ENCODE assay signal across 18 cellular contexts in genomic region chr16:56480776-56481467, GRCh38. TPM values are rescaled to one million over a fixed set of nuclear protein-coding genes. Genes with fewer than 3 reads are reported as not detected.
DNase-seq lines count a peak whose midpoint lies in the region; ATAC-seq and TF ChIP-seq lines count a peak whose summit lies in the region.
"Had no signal": no experiment of that assay in that cellular context is flagged by ENCODE, and none has a peak within 500 bp of the region (broad histone marks: within the 10 kb centered on the region; RNA-seq: fewer than 3 reads in every experiment).

No MANE protein-coding gene starts in this region.

- H3K9me3 Mint-ChIP-seq in CD14-positive monocyte: peaks cover 0 to 4% (median 4%) of the 10 kb centered on the region in 7 donors

- H3K4me2 ChIP-seq in IMR-90 (ENCODE audit: low read depth, low read length): no peak overlapping the region

- H4K5ac ChIP-seq in IMR-90 (ENCODE audit: low read depth, low read length): no peak overlapping the region

- H3K4me3 ChIP-seq in IMR-90 (ENCODE audit: insufficient read depth, low read depth, low read length): no peak overlapping the region
- H3K4me3 ChIP-seq in dorsolateral prefrontal cortex: no peak overlapping the region
- H3K4me3 ChIP-seq in retinal pigment epithelial cell (ENCODE audit: low read length): no peak overlapping the region
- H3K4me3 ChIP-seq: skin epidermis, tibial nerve had no signal

- H3K36me3 ChIP-seq in IMR-90 (ENCODE audit: control insufficient read depth, insufficient read depth, low read length): peaks cover 25% of the 10 kb centered on the region

- H3K9ac ChIP-seq in IMR-90 (ENCODE audit: low read depth, low read length): no peak overlapping the region

- no peak overlapping the region for H2BK5ac ChIP-seq in IMR-90 (ENCODE audit: low read depth, low read length, poor library complexity, severe bottlenecking)

- H3K9me1 ChIP-seq in IMR-90 (ENCODE audit: insufficient read depth, low read length): no peaks in the 10 kb centered on the region

- no peak for TF ChIP-seq RAD21 in IMR-90 (IDR thresholded peaks at IDR 0.05; ENCODE audit: low read length)

- H3K14ac ChIP-seq in IMR-90 (replicated peaks; ENCODE audit: low read depth, low read length): no peak overlapping the region

- H3K56ac ChIP-seq in IMR-90 (ENCODE audit: extremely low read depth, insufficient read depth, low read length): no peak overlapping the region

- ATAC-seq in IMR-90 (ENCODE audit: low read depth) (no peak), GM19452 (IDR thresholded peaks at IDR 0.05; ENCODE audit: unreplicated experiment) (no peak), GM21390 (IDR thresholded peaks at IDR 0.05; ENCODE audit: unreplicated experiment) (no peak)
- ATAC-seq: left lobe of liver had no signal

- peaks cover 2% of the 10 kb centered on the region for H3K4me1 Mint-ChIP-seq in CD14-positive monocyte

- TF ChIP-seq CTCF in IMR-90 (conservative IDR thresholded peaks at IDR 0.05; ENCODE audit: low read depth, low read length): no peak
- no peak for TF ChIP-seq CTCF in dorsolateral prefrontal cortex (IDR thresholded peaks at IDR 0.05 in 54 of 56, conservative IDR thresholded peaks at IDR 0.05 in 2 of 56; ENCODE audit: low read depth in 1 of 56, partially characterized antibody in 56 of 56)
- TF ChIP-seq CTCF in retinal pigment epithelial cell (conservative IDR thresholded peaks at IDR 0.05; ENCODE audit: low read depth, low read length): no peak
- TF ChIP-seq CTCF in CD14-positive monocyte (IDR thresholded peaks at IDR 0.05): no peak

- no peak overlapping the region for H4K8ac ChIP-seq in IMR-90 (ENCODE audit: low read depth in 2 of 2, low read length in 2 of 2)

- no peak overlapping the region for H2AFZ ChIP-seq in IMR-90 (replicated peaks; ENCODE audit: low read length, poor library complexity)

- H3K27ac Mint-ChIP-seq in CD14-positive monocyte: no peak overlapping the region

- no peak overlapping the region for H2BK20ac ChIP-seq in IMR-90 (ENCODE audit: low read depth, low read length)

- no TSS peak for BruUV-seq in IMR-90 (replicated peaks; lab: Mats Ljungman, UMichigan)

- no peak overlapping the region for H4K91ac ChIP-seq in IMR-90 (ENCODE audit: insufficient read depth, low read depth, low read length)

- H3K18ac ChIP-seq in IMR-90 (ENCODE audit: low read depth, low read length): no peak overlapping the region

- peaks cover 1% of the 10 kb centered on the region; the same call in 1 of the 2 replicates for H3K4me1 ChIP-seq in IMR-90 (ENCODE audit: control insufficient read depth, insufficient read depth, low read length)

- intact Hi-C loops in IMR-90 (cut with micrococcal nuclease): no loop called here
- intact Hi-C loops in dorsolateral prefrontal cortex (cut with DNase I): no loop called here
- intact Hi-C loops in CD14-positive monocyte (cut with micrococcal nuclease): no loop called here

- WGBS in IMR-90 (ENCODE audit: extremely low coverage in 2 of 2, insufficient read length in 1 of 2), 2 experiments: 92% methylated on average over 4 of the region's 7 CpGs; no CpG with 5 or more reads in 1 of the 2 experiments

- H2AK5ac ChIP-seq in IMR-90 (ENCODE audit: low read depth, low read length): no peak overlapping the region

- no peak overlapping the region for H3K4me3 Mint-ChIP-seq in CD14-positive monocyte

- H3K36me3 Mint-ChIP-seq in CD14-positive monocyte: peaks cover 60 to 67% of the 10 kb centered on the region in 2 donors

- H3K4ac ChIP-seq in IMR-90 (ENCODE audit: low read depth, low read length): no peak overlapping the region

- H2BK120ac ChIP-seq in IMR-90 (ENCODE audit: low read depth, low read length): no peak overlapping the region

- no peaks in the 10 kb centered on the region for H3K9me3 ChIP-seq in IMR-90 (ENCODE audit: control insufficient read depth, insufficient read depth, low read length)
- H3K9me3 ChIP-seq: tibial nerve had no signal

- H3K27me3 ChIP-seq in IMR-90 (ENCODE audit: control insufficient read depth, insufficient read depth, low read length) (no peaks in the 10 kb centered on the region), dorsolateral prefrontal cortex (no peaks in the 10 kb centered on the region)
- H3K27me3 ChIP-seq: tibial nerve had no signal

- H3K23ac ChIP-seq in IMR-90 (ENCODE audit: low read depth, low read length): no peak overlapping the region

- POLR2A ChIA-PET in IMR-90 (lab: Charles Lee; ENCODE audit: unreplicated experiment): interaction anchor here (0.7 kb wide), 1 partner anchor 266 kb away, joined by 5 read pairs; no protein-coding TSS in a partner anchor

- H3K27ac ChIP-seq in IMR-90 (ENCODE audit: insufficient read depth, low read length) (no peak overlapping the region), dorsolateral prefrontal cortex (peak overlapping the region in 38 of 59 donors; percentile 0 to 72 (median 38))
- H3K27ac ChIP-seq: skin epidermis had no signal

- CTCF ChIA-PET in IMR-90 (lab: Yijun Ruan, JAX): no interaction called here

- dilution Hi-C loops in IMR-90 (cut with HindIII; ENCODE audit: low sequenced_read_pairs, unreplicated experiment): no loop called here

- peaks cover 4 to 13% of the 10 kb centered on the region in 2 experiments; a peak in 3 of 4 replicates for H3K79me1 ChIP-seq in IMR-90 (ENCODE audit: low read depth in 1 of 2, low read length in 2 of 2)

- no peak for TF ChIP-seq POLR2A in IMR-90 (IDR thresholded peaks at IDR 0.05; ENCODE audit: low read depth, low read length)

- no peak overlapping the region for H2BK15ac ChIP-seq in IMR-90 (ENCODE audit: low read depth, low read length)

- in situ Hi-C loops in IMR-90 (cut with MboI; ENCODE audit: low sequenced_read_pairs): loop anchor here (10.0 kb wide), 2 partner anchors 64 to 214 kb away; no protein-coding TSS in a partner anchor

- peaks cover 0 to 1% (median 0%) of the 10 kb centered on the region in 3 donors for H3K27me3 Mint-ChIP-seq in CD14-positive monocyte (ENCODE audit: low read depth in 3 of 3)

- H4K20me1 ChIP-seq in IMR-90 (ENCODE audit: insufficient read depth, low read length): no peaks in the 10 kb centered on the region

- peak; percentile 9 for DNase-seq in NCI-H1105 treated with DMSO at 0.1 percent for 48 hours (lab: John Stamatoyannopoulos, UW)
- DNase-seq in NCI-H1105 (lab: John Stamatoyannopoulos, UW): no peak
- DNase-seq in IMR-90: peak; percentile 2
- no peak for DNase-seq in dorsolateral prefrontal cortex
- DNase-seq in retinal pigment epithelial cell (ENCODE audit: low read depth): peak; percentile 27
- DNase-seq in CD14-positive monocyte (ENCODE audit: low spot score): no peak
- DNase-seq: 8988T; activated effector memory CD4-positive, alpha-beta T cell treated with Interleukin-2 at 50 U/mL for 16 hours; C1 segment of cervical spinal cord; H7; NCI-H1436 treated with DMSO at 0.1 percent for 48 hours; SHP77; T-helper 1 cell had no signal

- no peak overlapping the region for H2AK9ac ChIP-seq in IMR-90 (replicated peaks; ENCODE audit: low read depth, low read length, poor library complexity)

TF ChIP-seq in IMR-90, 13 proteins besides CTCF, POLR2A, EP300 and RAD21 (continues in another document):
- TF ChIP-seq NFE2L2 (IDR thresholded peaks at IDR 0.05; ENCODE audit: low read depth, low read length) (no peak), CEBPB (IDR thresholded peaks at IDR 0.05; ENCODE audit: low read depth, low read length) (no peak), MXI1 (IDR thresholded peaks at IDR 0.05; ENCODE audit: borderline replicate concordance, low read depth, low read length) (no peak), MAFK (IDR thresholded peaks at IDR 0.05; ENCODE audit: low read depth, low read length) (no peak), BHLHE40 (IDR thresholded peaks at IDR 0.05; ENCODE audit: low read depth, low read length) (no peak), SMC3 (IDR thresholded peaks at IDR 0.05; ENCODE audit: low read depth, low read length) (no peak), MAZ (IDR thresholded peaks at IDR 0.05; ENCODE audit: borderline replicate concordance, low read depth, low read length) (no peak), CHD1 (IDR thresholded peaks at IDR 0.05; ENCODE audit: low read depth, low read length) (no peak), ELK1 (IDR thresholded peaks at IDR 0.05; ENCODE audit: borderline replicate concordance, low read depth, low read length) (no peak), RCOR1 (IDR thresholded peaks at IDR 0.05; ENCODE audit: insufficient replicate concordance, low read length) (no peak)

RNA-seq across cellular contexts. Expression of gene OGFOD1, which starts 29.6 kb away (rescaled TPM):
- total RNA-seq in IMR-90 (2012; rRNA removed) (102 and 103 TPM in 2 replicates), dorsolateral prefrontal cortex (10 to 100 TPM; 22.7 to 51.6 (median 35.8) TPM)
- polyA plus RNA-seq in IMR-90 (2012; rRNA removed) (39.2 and 43.5 TPM in 2 replicates), CD14-positive monocyte (10 to 100 TPM; 23.4 to 37.9 TPM)
- polyA plus RNA-seq in IMR-90 (2012; cell fraction: cytosol; rRNA removed): 14.4 and 24.2 TPM in 2 replicates
- 6.6 and 18.8 TPM in 2 replicates for polyA plus RNA-seq in IMR-90 (2012; cell fraction: nucleus; rRNA removed; ENCODE audit: low replicate concordance)

RNA-seq across cellular contexts. Expression of gene NUDT21, which starts 29.8 kb away (rescaled TPM):
- total RNA-seq in IMR-90 (2012; rRNA removed) (165 and 166 TPM in 2 replicates), dorsolateral prefrontal cortex (100 to 1,000 TPM in 109 of 120 experiments, 10 to 100 TPM in 11; 78.4 to 168 (median 131) TPM)
- polyA plus RNA-seq in IMR-90 (2012; rRNA removed) (52.4 and 60.9 TPM in 2 replicates), CD14-positive monocyte (10 to 100 TPM; 55.9 to 65.0 TPM)
- polyA plus RNA-seq in IMR-90 (2012; cell fraction: cytosol; rRNA removed): 42.7 and 48.8 TPM in 2 replicates
- 19.6 and 21.6 TPM in 2 replicates for polyA plus RNA-seq in IMR-90 (2012; cell fraction: nucleus; rRNA removed; ENCODE audit: low replicate concordance)

RNA-seq across cellular contexts. Expression of gene BBS2, which starts 38.9 kb away (rescaled TPM):
- total RNA-seq in IMR-90 (2012; rRNA removed): 18.6 and 31.9 TPM in 2 replicates
- 29.9 and 32.3 TPM in 2 replicates for polyA plus RNA-seq in IMR-90 (2012; rRNA removed)
- polyA plus RNA-seq in IMR-90 (2012; cell fraction: cytosol; rRNA removed): 9.6 and 9.7 TPM in 2 replicates
- 25.2 and 101 TPM in 2 replicates for polyA plus RNA-seq in IMR-90 (2012; cell fraction: nucleus; rRNA removed; ENCODE audit: low replicate concordance)
- total RNA-seq in dorsolateral prefrontal cortex: 100 to 1,000 TPM; 104 to 260 (median 168) TPM
- polyA plus RNA-seq in CD14-positive monocyte: 10 to 100 TPM; 16.6 to 18.8 TPM

RNA-seq across cellular contexts. Expression of gene AMFR, which starts 55.6 kb away (rescaled TPM):
- total RNA-seq in IMR-90 (2012; rRNA removed): 215 and 216 TPM in 2 replicates
- polyA plus RNA-seq in IMR-90 (2012; rRNA removed): 60.7 and 74.3 TPM in 2 replicates
- polyA plus RNA-seq in IMR-90 (2012; cell fraction: cytosol; rRNA removed): 79.2 and 162 TPM in 2 replicates
- polyA plus RNA-seq in IMR-90 (2012; cell fraction: nucleus; rRNA removed; ENCODE audit: low replicate concordance): 61.8 and 76.4 TPM in 2 replicates
- total RNA-seq in dorsolateral prefrontal cortex: 100 to 1,000 TPM; 103 to 208 (median 129) TPM
- polyA plus RNA-seq in CD14-positive monocyte: 10 to 100 TPM; 28.3 to 68.1 TPM

Comparison
In these comparisons a context has a peak if more than half of its experiments do, and no peak if none do; other contexts are left out.
1. DNase-seq: peak in NCI-H1105 treated with DMSO at 0.1 percent for 48 hours (single experiment), IMR-90 (single experiment) and retinal pigment epithelial cell (single experiment); none in NCI-H1105 (single experiment), dorsolateral prefrontal cortex (0 of 10) and CD14-positive monocyte (single experiment).